8 cellular contexts compared by ENCODE assay signal in genomic region chr1:94805912-94806311, GRCh38. TPM values are rescaled to one million over a fixed set of nuclear protein-coding genes. Genes with fewer than 3 reads are reported as not detected.
DNase-seq lines count a peak whose midpoint lies in the region; ATAC-seq, FAIRE-seq and TF ChIP-seq lines count a peak whose summit lies in the region.

No MANE protein-coding gene starts in this region.

- in situ Hi-C loops in GM23248 (cut with MboI) (loop anchor here (10.0 to 25.0 kb wide), 2 partner anchors 311 to 769 kb away; no protein-coding TSS in a partner anchor), HepG2 (cut with HindIII; ENCODE audit: extremely low pct_ligation_motif_present, low pct_unique_long_range_greater_than_20kb) (loop anchor here (5.0 to 10.0 kb wide), 3 partner anchors 201 to 321 kb away; no protein-coding TSS in a partner anchor)

- POLR2A ChIA-PET in HepG2 (lab: Yijun Ruan, JAX): no interaction called here

- ATAC-seq in activated CD4-positive, CD25-positive, alpha-beta regulatory T cell treated with anti-CD3 and anti-CD28 coated beads, Interleukin-2, amount 50 U/mL, for 24 hours: peak; percentile 41 to 44
- no peak for ATAC-seq in HepG2
- ATAC-seq in HG03457 (IDR thresholded peaks at IDR 0.05; ENCODE audit: unreplicated experiment): no peak

- TF ChIP-seq EP300 in HepG2 (IDR thresholded peaks at IDR 0.05; ENCODE audit: low read depth in 2 of 2, low read length in 2 of 2): no peak
- TF ChIP-seq EP300 in HepG2 (CRISPR knock-in tag; IDR thresholded peaks at IDR 0.05; ENCODE audit: borderline replicate concordance): no peak

- TF ChIP-seq CTCF in DOHH2 (IDR thresholded peaks at IDR 0.05; ENCODE audit: low read depth, low read length, poor library complexity, severe bottlenecking) (peak; percentile 76), choroid plexus epithelial cell (conservative IDR thresholded peaks at IDR 0.05; ENCODE audit: low read depth, low read length) (peak; percentile 98), HepG2 (CRISPR knock-in tag; IDR thresholded peaks at IDR 0.05) (peak; percentile 85)

- no peaks in the 10 kb centered on the region for H3F3A ChIP-seq in DOHH2 (ENCODE audit: control insufficient read depth, insufficient read depth)
- H3F3A ChIP-seq in GM23248 (ENCODE audit: insufficient read depth): peaks cover 5% of the 10 kb centered on the region

- H3K36me3 ChIP-seq in DOHH2 (ENCODE audit: control insufficient read depth, low read length) (no peaks in the 10 kb centered on the region), GM23248 (ENCODE audit: low read depth) (no peaks in the 10 kb centered on the region), HepG2 (replicated peaks in 1 of 2; ENCODE audit: control insufficient read depth in 1 of 2, insufficient read depth in 2 of 2, low read length in 2 of 2) (no peaks in the 10 kb centered on the region)

- DNase-seq in GM23248 (peak; percentile 73), NCI-H2029 treated with DMSO at 0.1 percent for 48 hours (lab: John Stamatoyannopoulos, UW) (peak; percentile 55), choroid plexus epithelial cell (ENCODE audit: low read depth) (peak; percentile 77), HepG2 (ENCODE audit: low spot score) (peak; percentile 45)
- DNase-seq in stimulated activated CD4-positive, alpha-beta T cell treated with anti-CD3 and anti-CD28 coated beads, TNF-alpha, amount 100 ng/mL, for 48 hours (ENCODE audit: low read depth in 3 of 3): peak in 2 of 3 donors; percentile 18 to 19

- H3K4me3 ChIP-seq in DOHH2 (ENCODE audit: low read length): no peak overlapping the region
- peak overlapping the region; percentile 66 for H3K4me3 ChIP-seq in GM23248
- H3K4me3 ChIP-seq in choroid plexus epithelial cell (ENCODE audit: low read depth, low read length): no peak overlapping the region
- H3K4me3 ChIP-seq in HepG2 (replicated peaks in 1 of 3; ENCODE audit: insufficient read depth in 1 of 3, low read depth in 2 of 3, low read length in 3 of 3): no peak overlapping the region

- H3K9me2 ChIP-seq in DOHH2 (replicated peaks; ENCODE audit: control insufficient read depth, low read length) (no peaks in the 10 kb centered on the region), GM23248 (ENCODE audit: insufficient read depth) (no peaks in the 10 kb centered on the region)

- H3K4me1 ChIP-seq in DOHH2 (ENCODE audit: control insufficient read depth, low read length) (peaks cover 5% of the 10 kb centered on the region; the same call in 1 of the 2 replicates), GM23248 (ENCODE audit: insufficient read depth) (peaks cover 28% of the 10 kb centered on the region), HepG2 (ENCODE audit: insufficient read depth, low read length) (peaks cover 77% of the 10 kb centered on the region)

- CTCF ChIA-PET in HepG2 (lab: Yijun Ruan, JAX; ENCODE audit: low intra/inter-chr PET ratio, low total read pairs): interaction anchor here (1.2 to 2.4 kb wide), 5 partner anchors 277 to 325 kb away, joined by 3 to 25 read pairs (median 4); no protein-coding TSS in a partner anchor

- WGBS in GM23248 (ENCODE audit: low coverage in 1 of 2, low lambda C conversion rate in 2 of 2, missing lambda C conversion rate in 2 of 2), 2 experiments: 2 to 5% methylated on average over 4 of the region's 4 CpGs
- WGBS in HepG2 (ENCODE audit: low lambda C conversion rate): 42% methylated on average over 4 of the region's 4 CpGs

- H2AFZ ChIP-seq in GM23248: peak overlapping the region; percentile 77
- H2AFZ ChIP-seq in HepG2 (ENCODE audit: low read length): no peak overlapping the region

- H3K4me2 ChIP-seq in DOHH2 (ENCODE audit: low read length) (no peak overlapping the region), GM23248 (ENCODE audit: unreplicated experiment) (peak overlapping the region; percentile 65), HepG2 (ENCODE audit: low read depth, low read length) (no peak overlapping the region)

- H4K20me1 ChIP-seq in DOHH2 (ENCODE audit: control insufficient read depth, insufficient read depth, low read depth, low read length) (no peaks in the 10 kb centered on the region), GM23248 (ENCODE audit: insufficient read depth) (no peaks in the 10 kb centered on the region), HepG2 (ENCODE audit: insufficient read depth, low read length) (no peaks in the 10 kb centered on the region)

- H3K9ac ChIP-seq in GM23248 (peak overlapping the region; percentile 15; the same call in 1 of the 2 replicates), HepG2 (ENCODE audit: insufficient read depth, low read depth, low read length) (no peak overlapping the region)

- peak; percentile 83 for TF ChIP-seq RAD21 in HepG2 (CRISPR knock-in tag; IDR thresholded peaks at IDR 0.05)

- no peak for TF ChIP-seq POLR2A in HepG2 (IDR thresholded peaks at IDR 0.05; ENCODE audit: insufficient read depth in 1 of 2, low read depth in 2 of 2, low read length in 2 of 2)

- BruUV-seq in HepG2 (replicated peaks; lab: Mats Ljungman, UMichigan): no TSS peak

- FAIRE-seq in HepG2 (lab: Jason Lieb, UNC): peak; percentile 72

- no peaks in the 10 kb centered on the region for H3K9me3 ChIP-seq in DOHH2 (ENCODE audit: control insufficient read depth, insufficient read depth, low read length)
- no peaks in the 10 kb centered on the region for H3K9me3 ChIP-seq in GM23248 (ENCODE audit: low read depth)
- H3K9me3 ChIP-seq in HepG2 (ENCODE audit: low read length): no peaks in the 10 kb centered on the region

- H3K79me2 ChIP-seq in DOHH2 (ENCODE audit: control insufficient read depth, low read length) (no peaks in the 10 kb centered on the region), GM23248 (ENCODE audit: insufficient read depth) (no peaks in the 10 kb centered on the region), HepG2 (ENCODE audit: insufficient read depth, low read length) (no peaks in the 10 kb centered on the region)

- intact Hi-C loops in HepG2 (cut with micrococcal nuclease; ENCODE audit: unreplicated experiment): loop anchor here (1.0 to 5.0 kb wide), 3 partner anchors 236 to 325 kb away; no protein-coding TSS in a partner anchor

- H3K27ac ChIP-seq in DOHH2 (ENCODE audit: low read depth, low read length): no peak overlapping the region
- no peak overlapping the region for H3K27ac ChIP-seq in GM23248
- H3K27ac ChIP-seq in HepG2 (ENCODE audit: extremely low read length, insufficient read depth, low read length): no peak overlapping the region

- no peaks in the 10 kb centered on the region for H3K27me3 ChIP-seq in DOHH2 (ENCODE audit: control insufficient read depth, low read length)
- H3K27me3 ChIP-seq in GM23248 (replicated peaks; ENCODE audit: insufficient read depth): no peaks in the 10 kb centered on the region
- no peaks in the 10 kb centered on the region for H3K27me3 ChIP-seq in HepG2 (ENCODE audit: control insufficient read depth in 1 of 2, insufficient read depth in 2 of 2, low read length in 2 of 2)

TF ChIP-seq in HepG2, 621 proteins besides CTCF, POLR2A, EP300 and RAD21 (continues in another document):
- 0 out of 2 replicates have a peak, but pooled peaks have one; percentile 36 for TF ChIP-seq U2AF2 (IDR thresholded peaks at IDR 0.05; ENCODE audit: low read depth, low read length)
- TF ChIP-seq GATAD2A (CRISPR knock-in tag; IDR thresholded peaks at IDR 0.05): peak; percentile 41; the same call in 1 of the 2 replicates
- no peak for TF ChIP-seq ZNF24 (IDR thresholded peaks at IDR 0.05)
- TF ChIP-seq KDM2A (CRISPR knock-in tag; IDR thresholded peaks at IDR 0.05; ENCODE audit: borderline replicate concordance, low read depth): no peak
- TF ChIP-seq, protein P1, sequence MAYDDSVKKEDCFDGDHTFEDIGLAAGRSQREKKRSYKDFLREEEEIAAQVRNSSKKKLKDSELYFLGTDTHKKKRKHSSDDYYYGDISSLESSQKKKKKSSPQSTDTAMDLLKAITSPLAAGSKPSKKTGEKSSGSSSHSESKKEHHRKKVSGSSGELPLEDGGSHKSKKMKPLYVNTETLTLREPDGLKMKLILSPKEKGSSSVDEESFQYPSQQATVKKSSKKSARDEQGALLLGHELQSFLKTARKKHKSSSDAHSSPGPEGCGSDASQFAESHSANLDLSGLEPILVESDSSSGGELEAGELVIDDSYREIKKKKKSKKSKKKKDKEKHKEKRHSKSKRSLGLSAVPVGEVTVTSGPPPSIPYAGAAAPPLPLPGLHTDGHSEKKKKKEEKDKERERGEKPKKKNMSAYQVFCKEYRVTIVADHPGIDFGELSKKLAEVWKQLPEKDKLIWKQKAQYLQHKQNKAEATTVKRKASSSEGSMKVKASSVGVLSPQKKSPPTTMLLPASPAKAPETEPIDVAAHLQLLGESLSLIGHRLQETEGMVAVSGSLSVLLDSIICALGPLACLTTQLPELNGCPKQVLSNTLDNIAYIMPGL (CRISPR knock-in tag; IDR thresholded peaks at IDR 0.05; ENCODE audit: borderline replicate concordance in 1 of 2, low read depth in 1 of 2): peak in 1 of 2 experiments; percentile 35; a peak in 1 of 4 replicates
- peak; percentile 21; the same call in 1 of the 2 replicates for TF ChIP-seq FOSL2 (CRISPR knock-in tag; IDR thresholded peaks at IDR 0.05)
- TF ChIP-seq FOXM1 (CRISPR knock-in tag; IDR thresholded peaks at IDR 0.05): no peak

RNA-seq across cellular contexts. Expression of gene SLC44A3, which starts 14.2 kb away (rescaled TPM):
- 1.6 and 3.3 TPM in 2 replicates for total RNA-seq in GM23248 (2014; rRNA removed; shearing (Covaris generic))
- polyA plus RNA-seq in GM23248 (2016; fragmentation: Nextera tagmentation; extraction: Ambion mirVana) (2.0 and 2.1 TPM in 2 replicates), HepG2 (2011; rRNA removed) (11.7 and 14.1 TPM in 2 replicates)
- total RNA-seq in HepG2 (2016; rRNA removed; fragmentation: Illumina TruSeq; extraction: Trizol): 3.8 and 6.8 TPM in 2 replicates
- total RNA-seq in HepG2 (2016; cell fraction: cytosol; rRNA removed; fragmentation: Illumina TruSeq; extraction: Trizol; ENCODE audit: low read depth): 2.6 and 3.7 TPM in 2 replicates
- total RNA-seq in HepG2 (2016; cell fraction: insoluble cytoplasmic fraction; rRNA removed; fragmentation: Illumina TruSeq; extraction: Trizol): 3.9 and 7.2 TPM in 2 replicates
- total RNA-seq in HepG2 (2016; cell fraction: membrane; rRNA removed; fragmentation: Illumina TruSeq; extraction: Trizol): 4.5 and 5.9 TPM in 2 replicates
- total RNA-seq in HepG2 (2016; cell fraction: nucleus; rRNA removed; fragmentation: Illumina TruSeq; extraction: Trizol): 6.0 and 9.9 TPM in 2 replicates
- polyA plus RNA-seq in HepG2 (2011; cell fraction: cytosol; rRNA removed): 8.5 and 11.2 TPM in 2 replicates
- polyA plus RNA-seq in HepG2 (2011; cell fraction: nucleus; rRNA removed): 8.0 and 8.6 TPM in 2 replicates
- 6.3 and 7.4 TPM in 2 replicates for polyA plus RNA-seq in HepG2 (2012)
- polyA plus RNA-seq in HepG2 (2016; cell fraction: cytosol; fragmentation: Illumina TruSeq; extraction: Trizol; ENCODE audit: low read depth): 2.7 and 3.5 TPM in 2 replicates
- 5.4 and 5.5 TPM in 2 replicates for polyA plus RNA-seq in HepG2 (2016; cell fraction: insoluble cytoplasmic fraction; fragmentation: Illumina TruSeq; extraction: Trizol; ENCODE audit: low read depth)
- polyA plus RNA-seq in HepG2 (2016; cell fraction: membrane; fragmentation: Illumina TruSeq; extraction: Trizol; ENCODE audit: low read depth): 5.3 and 5.4 TPM in 2 replicates
- 12.5 and 12.7 TPM in 2 replicates for polyA plus RNA-seq in HepG2 (2016; cell fraction: nucleus; fragmentation: Illumina TruSeq; extraction: Trizol; ENCODE audit: insufficient read depth, low read depth)
- 0.47 and 12.2 TPM in 2 replicates for polyA minus RNA-seq in HepG2 (2011; rRNA and poly(A)+ RNA removed; ENCODE audit: low replicate concordance)
- 4.6 and 6.4 TPM in 2 replicates for polyA minus RNA-seq in HepG2 (2011; cell fraction: cytosol; rRNA and poly(A)+ RNA removed)
- 14.4 and 16.9 TPM in 2 replicates for polyA minus RNA-seq in HepG2 (2011; cell fraction: nucleus; rRNA and poly(A)+ RNA removed)

Comparison
In these comparisons a context has a peak if more than half of its experiments do, and no peak if none do; other contexts are left out.
1. DNase-seq: peak in every context shown above with its lines; median percentile 77 in choroid plexus epithelial cell; 73 in GM23248; 55 in NCI-H2029 treated with DMSO at 0.1 percent for 48 hours; 45 in HepG2; 18 in stimulated activated CD4-positive, alpha-beta T cell treated with anti-CD3 and anti-CD28 coated beads, TNF-alpha, amount 100 ng/mL, for 48 hours.
2. ATAC-seq: peak in activated CD4-positive, CD25-positive, alpha-beta regulatory T cell treated with anti-CD3 and anti-CD28 coated beads, Interleukin-2, amount 50 U/mL, for 24 hours (2 of 2); none in HepG2 (single experiment) and HG03457 (single experiment).
3. Peak in every context shown above with its lines, with median percentiles within 50 percentile points of each other: CTCF ChIP-seq.